1 cellular context compared by ENCODE assay signal in the genomic region with DNA sequence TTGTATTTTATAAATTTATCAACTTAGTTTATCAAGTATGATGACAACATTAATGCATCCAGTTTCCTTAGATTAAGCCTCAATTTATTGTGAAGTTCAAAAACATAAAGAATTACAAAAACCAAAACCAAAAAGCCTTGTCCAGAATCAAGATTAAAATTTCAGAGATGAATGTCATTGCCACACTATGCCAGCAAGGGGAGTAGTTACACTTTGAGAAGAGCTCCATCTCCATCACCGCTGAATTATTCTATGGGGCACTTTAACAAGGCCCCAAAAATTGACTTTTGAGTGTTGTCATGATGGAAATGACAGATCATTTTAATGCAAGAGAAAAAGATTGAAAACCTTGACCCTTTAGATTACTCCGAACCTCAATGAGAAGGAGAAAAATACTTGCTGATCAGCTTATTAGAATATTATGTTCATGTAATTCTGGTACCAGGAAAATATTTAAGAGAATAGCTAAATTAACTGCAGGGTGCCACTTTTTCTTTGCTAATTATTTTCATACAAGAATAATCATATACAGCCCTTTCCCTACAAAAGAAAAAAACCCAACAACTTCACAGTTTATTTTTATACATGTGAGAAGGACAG.
TF ChIP-seq lines count a peak whose summit lies in the region.

No MANE protein-coding gene starts in this region.

TF ChIP-seq in WTC11, 78 proteins besides CTCF, POLR2A, EP300 and RAD21 (continued from another document):
- TF ChIP-seq, protein P1, sequence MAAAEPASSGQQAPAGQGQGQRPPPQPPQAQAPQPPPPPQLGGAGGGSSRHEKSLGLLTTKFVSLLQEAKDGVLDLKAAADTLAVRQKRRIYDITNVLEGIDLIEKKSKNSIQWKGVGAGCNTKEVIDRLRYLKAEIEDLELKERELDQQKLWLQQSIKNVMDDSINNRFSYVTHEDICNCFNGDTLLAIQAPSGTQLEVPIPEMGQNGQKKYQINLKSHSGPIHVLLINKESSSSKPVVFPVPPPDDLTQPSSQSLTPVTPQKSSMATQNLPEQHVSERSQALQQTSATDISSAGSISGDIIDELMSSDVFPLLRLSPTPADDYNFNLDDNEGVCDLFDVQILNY (CRISPR knock-in tag; IDR thresholded peaks at IDR 0.05): no peak
